In genomic region chr9:100459963-100460362, GRCh38 we compare ENCODE assay signal across 2 cellular contexts.
A peak's percentile ranks its signal among the peaks of the same experiment; 100 is the strongest.
TF ChIP-seq lines count a peak whose summit lies in the region.

No MANE protein-coding gene starts in this region.

TF ChIP-seq in GM23338, 12 proteins besides CTCF, POLR2A, EP300 and RAD21:
- TF ChIP-seq JUNB (IDR thresholded peaks at IDR 0.05; ENCODE audit: unreplicated experiment): no peak

TF ChIP-seq in K562, 482 proteins besides CTCF, POLR2A, EP300 and RAD21:
- TF ChIP-seq CEBPG (CRISPR knock-in tag; IDR thresholded peaks at IDR 0.05) (no peak), CEBPG (tag; conservative IDR thresholded peaks at IDR 0.05 in 1 of 2, IDR thresholded peaks at IDR 0.05 in 1 of 2) (peak in 1 of 2 experiments; percentile 63; a peak in 2 of 4 replicates), CEBPB (tag; IDR thresholded peaks at IDR 0.05) (peak; percentile 47), FOXA1 (IDR thresholded peaks at IDR 0.05; ENCODE audit: borderline replicate concordance) (no peak), NFYB (IDR thresholded peaks at IDR 0.05; ENCODE audit: extremely low read depth, insufficient read length) (peak; percentile 8)
